1 cellular context compared by ENCODE assay signal in the genomic region with DNA sequence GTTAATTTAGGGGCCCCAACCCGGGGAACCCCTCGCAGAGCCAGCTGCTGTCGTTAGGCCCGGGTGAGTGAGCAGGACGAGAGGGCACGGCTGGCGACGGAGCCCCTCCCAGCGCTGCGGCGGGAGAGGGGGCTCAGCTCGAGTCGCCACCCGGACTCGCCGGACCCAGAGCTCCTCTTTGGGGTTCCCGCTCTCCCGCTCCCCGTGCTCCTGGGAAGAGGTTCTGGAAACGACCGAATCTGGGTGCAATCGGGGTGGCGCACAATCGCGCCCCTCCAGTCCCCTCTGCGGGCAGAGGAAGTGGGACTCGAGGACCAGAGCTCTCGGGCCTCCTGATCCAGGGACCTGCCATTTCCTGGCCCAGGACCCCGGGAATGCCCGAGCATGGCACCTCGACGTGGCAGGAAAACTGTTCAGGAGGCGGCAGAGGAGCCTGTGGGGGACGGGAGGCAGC.
TF ChIP-seq lines count a peak whose summit lies in the region.

No MANE protein-coding gene starts in this region.

TF ChIP-seq in HepG2, 621 proteins besides CTCF, POLR2A, EP300 and RAD21 (continued from another document):
- TF ChIP-seq ZNF484 (CRISPR knock-in tag; IDR thresholded peaks at IDR 0.05; ENCODE audit: borderline replicate concordance, low read depth) (no peak), SOX13 (IDR thresholded peaks at IDR 0.05) (no peak), SOX13 (CRISPR knock-in tag; conservative IDR thresholded peaks at IDR 0.05 in 1 of 2, IDR thresholded peaks at IDR 0.05 in 1 of 2) (no peak), RARG (CRISPR knock-in tag; IDR thresholded peaks at IDR 0.05; ENCODE audit: low read depth) (no peak), CC2D1A (CRISPR knock-in tag; IDR thresholded peaks at IDR 0.05) (no peak), ONECUT2 (CRISPR knock-in tag; IDR thresholded peaks at IDR 0.05) (no peak), SUZ12 (IDR thresholded peaks at IDR 0.05; ENCODE audit: low read depth, low read length) (no peak), ZNF747 (CRISPR knock-in tag; IDR thresholded peaks at IDR 0.05; ENCODE audit: borderline replicate concordance) (no peak)
- TF ChIP-seq, protein P1, sequence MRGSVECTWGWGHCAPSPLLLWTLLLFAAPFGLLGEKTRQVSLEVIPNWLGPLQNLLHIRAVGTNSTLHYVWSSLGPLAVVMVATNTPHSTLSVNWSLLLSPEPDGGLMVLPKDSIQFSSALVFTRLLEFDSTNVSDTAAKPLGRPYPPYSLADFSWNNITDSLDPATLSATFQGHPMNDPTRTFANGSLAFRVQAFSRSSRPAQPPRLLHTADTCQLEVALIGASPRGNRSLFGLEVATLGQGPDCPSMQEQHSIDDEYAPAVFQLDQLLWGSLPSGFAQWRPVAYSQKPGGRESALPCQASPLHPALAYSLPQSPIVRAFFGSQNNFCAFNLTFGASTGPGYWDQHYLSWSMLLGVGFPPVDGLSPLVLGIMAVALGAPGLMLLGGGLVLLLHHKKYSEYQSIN (CRISPR knock-in tag; IDR thresholded peaks at IDR 0.05; ENCODE audit: borderline replicate concordance): no peak
TF ChIP-seq in HepG2: peak in this region for 4.
